In the genomic region with DNA sequence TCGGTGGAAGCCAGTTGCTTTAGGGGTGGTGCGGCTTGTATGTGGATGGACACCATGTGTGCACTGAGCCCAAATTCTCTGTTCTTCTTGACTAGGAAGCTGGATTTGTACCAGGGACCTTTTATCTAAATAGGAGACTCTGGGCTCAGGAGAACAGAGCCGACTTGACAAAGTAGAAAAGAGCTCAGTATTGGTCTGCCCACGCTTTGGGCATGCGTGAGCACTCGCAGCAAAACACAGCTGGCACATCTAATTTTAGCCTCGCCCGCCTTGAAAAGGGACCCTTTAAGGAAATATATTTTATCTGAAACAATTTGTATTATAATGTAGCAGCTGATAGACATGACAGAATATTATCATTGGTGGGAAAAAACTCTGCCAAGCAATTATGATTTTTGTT, we compare ENCODE assay signal across 11 cellular contexts. TPM values are rescaled to one million over a fixed set of nuclear protein-coding genes. Genes with fewer than 3 reads are reported as not detected.
DNase-seq lines count a peak whose midpoint lies in the region; ATAC-seq and TF ChIP-seq lines count a peak whose summit lies in the region.
"Had no signal": no experiment of that assay in that cellular context is flagged by ENCODE, and none has a peak within 500 bp of the region (broad histone marks: within the 10 kb centered on the region; RNA-seq: fewer than 3 reads in every experiment).

No MANE protein-coding gene starts in this region.

- H3K9me3 ChIP-seq in subcutaneous abdominal adipose tissue (ENCODE audit: control insufficient read depth in 5 of 5, low read length in 5 of 5): no peaks in the 10 kb centered on the region

- H3K9ac ChIP-seq in subcutaneous abdominal adipose tissue (ENCODE audit: low read length in 5 of 5): peak overlapping the region in 1 of 5 donors; percentile 71

- peaks cover 4% of the 10 kb centered on the region for H3K27me3 Mint-ChIP-seq in brain

- no peak for TF ChIP-seq CTCF in brain (conservative IDR thresholded peaks at IDR 0.05)

- H3K9me3 Mint-ChIP-seq in brain: no peaks in the 10 kb centered on the region

- no peaks in the 10 kb centered on the region for H3K36me3 ChIP-seq in subcutaneous abdominal adipose tissue (ENCODE audit: control insufficient read depth in 5 of 5, insufficient read depth in 5 of 5, low read length in 5 of 5)

- peak overlapping the region; percentile 41 to 92 (median 79) for H3K4me3 Mint-ChIP-seq in brain

- no peaks in the 10 kb centered on the region for H3K36me3 Mint-ChIP-seq in brain

- peak overlapping the region in 3 of 5 experiments; percentile 26 to 97 (median 95) for H3K27ac Mint-ChIP-seq in brain

- H3K4me1 ChIP-seq in subcutaneous abdominal adipose tissue (ENCODE audit: control insufficient read depth in 5 of 5, insufficient read depth in 5 of 5, low read length in 5 of 5): peaks cover 0 to 24% (median 18%) of the 10 kb centered on the region in 5 donors

- ATAC-seq in GM18909 (IDR thresholded peaks at IDR 0.05; ENCODE audit: poor library complexity, unreplicated experiment) (peak; percentile 18), GM21825 (IDR thresholded peaks at IDR 0.05; ENCODE audit: unreplicated experiment) (no peak), HG02763 (IDR thresholded peaks at IDR 0.05; ENCODE audit: unreplicated experiment) (no peak), HG02870 (IDR thresholded peaks at IDR 0.05; ENCODE audit: unreplicated experiment) (no peak)

- no peaks in the 10 kb centered on the region for H3K27me3 ChIP-seq in subcutaneous abdominal adipose tissue (ENCODE audit: control insufficient read depth in 5 of 5, insufficient read depth in 4 of 5, low read length in 5 of 5)

- peak overlapping the region; percentile 20 for H3K27ac ChIP-seq in subcutaneous abdominal adipose tissue (ENCODE audit: low read depth, low read length)

- peak; percentile 52 for DNase-seq in left kidney (ENCODE audit: low read depth, low spot score)
- DNase-seq in EL: no peak
- DNase-seq: activated T-cell treated with anti-CD3 and anti-CD28 coated beads, Interleukin-2, amount 50 U/mL, for 48 hours; GDM1; NCI-H1436 treated with DMSO at 0.1 percent for 48 hours had no signal

- H3K4me1 Mint-ChIP-seq in brain: peaks cover 64% of the 10 kb centered on the region

- H3K4me3 ChIP-seq in subcutaneous abdominal adipose tissue (ENCODE audit: low read depth in 1 of 5, low read length in 5 of 5): peak overlapping the region in 4 of 5 donors; percentile 44 to 94 (median 82)

RNA-seq across cellular contexts. Expression of a gene that starts 1.0 kb away (rescaled TPM):
- 2.4 TPM for polyA plus RNA-seq in brain (ENCODE audit: insufficient read depth, low read depth, low replicate concordance)
